Comparison of ENCODE assay signal across 8 cellular contexts in genomic region chr6:72621243-72622093, GRCh38. TPM values are rescaled to one million over a fixed set of nuclear protein-coding genes. Genes with fewer than 3 reads are reported as not detected.
DNase-seq lines count a peak whose midpoint lies in the region; ATAC-seq and TF ChIP-seq lines count a peak whose summit lies in the region.

Gene KCNQ5, plus strand, starts transcription at chr6:72622064.

- WGBS in smooth muscle cell (ENCODE audit: low lambda C conversion rate): 2% methylated on average over 52 of the region's 62 CpGs

- peak within 1 kb of the TSS; percentile 98 for H3K27ac Mint-ChIP-seq in activated naive CD8-positive, alpha-beta T cell treated with anti-CD3 and anti-CD28 coated beads, Interleukin-2, amount 50 U/mL, for 24 hours

- peak within 1 kb of the TSS; percentile 85 for H3K4me3 ChIP-seq in BLaER1
- H3K4me3 ChIP-seq in iPS-11a (ENCODE audit: low read depth, low read length): peak within 1 kb of the TSS; percentile 37
- H3K4me3 ChIP-seq in smooth muscle cell: peak within 1 kb of the TSS; percentile 61

- no peak for TF ChIP-seq CTCF in smooth muscle cell (IDR thresholded peaks at IDR 0.05; ENCODE audit: borderline replicate concordance, insufficient read depth, poor library complexity, severe bottlenecking)

- H3K36me3 Mint-ChIP-seq in activated naive CD8-positive, alpha-beta T cell treated with anti-CD3 and anti-CD28 coated beads, Interleukin-2, amount 50 U/mL, for 24 hours (ENCODE audit: low read depth): peaks cover 18% of the 10 kb centered on the region

- peak within 1 kb of the TSS; percentile 95 for H3K4me3 Mint-ChIP-seq in activated naive CD8-positive, alpha-beta T cell treated with anti-CD3 and anti-CD28 coated beads, Interleukin-2, amount 50 U/mL, for 24 hours

- H3K9me3 Mint-ChIP-seq in activated naive CD8-positive, alpha-beta T cell treated with anti-CD3 and anti-CD28 coated beads, Interleukin-2, amount 50 U/mL, for 24 hours: no peaks in the 10 kb centered on the region

- peaks cover 18% of the 10 kb centered on the region for H3F3A ChIP-seq in smooth muscle cell (ENCODE audit: low read depth)

- H3K36me3 ChIP-seq in BLaER1 (no peaks in the 10 kb centered on the region), smooth muscle cell (ENCODE audit: low read depth) (no peaks in the 10 kb centered on the region)

- peaks cover 4% of the 10 kb centered on the region; the same call in 1 of the 2 replicates for H4K20me1 ChIP-seq in BLaER1
- H4K20me1 ChIP-seq in smooth muscle cell (ENCODE audit: low read depth): no peaks in the 10 kb centered on the region

- H3K9me3 ChIP-seq in BLaER1 (no peaks in the 10 kb centered on the region), smooth muscle cell (replicated peaks; ENCODE audit: low read depth) (no peaks in the 10 kb centered on the region)

- peak within 1 kb of the TSS; percentile 95 for H2AFZ ChIP-seq in smooth muscle cell (ENCODE audit: low read depth)

- H3K4me1 ChIP-seq in BLaER1 (peaks cover 71% of the 10 kb centered on the region), smooth muscle cell (ENCODE audit: low read depth) (peaks cover 22% of the 10 kb centered on the region)

- DNase-seq in NCI-H748 (lab: John Stamatoyannopoulos, UW; ENCODE audit: unreplicated experiment) (peak; percentile 70), smooth muscle cell (lab: John Stamatoyannopoulos, UW; ENCODE audit: unreplicated experiment) (peak; percentile 37)
- peak; percentile 48 for DNase-seq in activated naive CD8-positive, alpha-beta T cell treated with anti-CD3 and anti-CD28 coated beads, Interleukin-2, amount 50 U/mL, for 24 hours
- no peak for DNase-seq in central memory CD4-positive, alpha-beta T cell

- ATAC-seq in GM19455 (IDR thresholded peaks at IDR 0.05; ENCODE audit: unreplicated experiment) (peak; percentile 19), HG03521 (IDR thresholded peaks at IDR 0.05; ENCODE audit: unreplicated experiment) (no peak)
- ATAC-seq in activated naive CD8-positive, alpha-beta T cell treated with anti-CD3 and anti-CD28 coated beads, Interleukin-2, amount 50 U/mL, for 24 hours: peak; percentile 1

- H3K27ac ChIP-seq in BLaER1: peak within 1 kb of the TSS; percentile 99
- no peak within 1 kb of the TSS for H3K27ac ChIP-seq in smooth muscle cell (ENCODE audit: low read depth)

- H3K79me2 ChIP-seq in smooth muscle cell (ENCODE audit: low read depth): peaks cover 7% of the 10 kb centered on the region

- H3K27me3 Mint-ChIP-seq in activated naive CD8-positive, alpha-beta T cell treated with anti-CD3 and anti-CD28 coated beads, Interleukin-2, amount 50 U/mL, for 24 hours: no peaks in the 10 kb centered on the region

- peak within 1 kb of the TSS; percentile 98 for H3K9ac ChIP-seq in BLaER1
- H3K9ac ChIP-seq in smooth muscle cell (ENCODE audit: low read depth): no peak within 1 kb of the TSS

- H3K27me3 ChIP-seq in BLaER1: no peaks in the 10 kb centered on the region
- H3K27me3 ChIP-seq in smooth muscle cell (ENCODE audit: low read depth): peaks cover 4% of the 10 kb centered on the region

- peak within 1 kb of the TSS; percentile 94 for H3K4me2 ChIP-seq in BLaER1
- H3K4me2 ChIP-seq in smooth muscle cell: peak within 1 kb of the TSS; percentile 93

- H3K4me1 Mint-ChIP-seq in activated naive CD8-positive, alpha-beta T cell treated with anti-CD3 and anti-CD28 coated beads, Interleukin-2, amount 50 U/mL, for 24 hours: peaks cover 71% of the 10 kb centered on the region

RNA-seq across cellular contexts. Expression of gene KCNQ5, which starts in this region (rescaled TPM):
- 1.2 and 3.3 TPM in 2 replicates for total RNA-seq in smooth muscle cell
- polyA plus RNA-seq in smooth muscle cell: 1.6 and 2.0 TPM in 2 replicates
